In the genomic region with DNA sequence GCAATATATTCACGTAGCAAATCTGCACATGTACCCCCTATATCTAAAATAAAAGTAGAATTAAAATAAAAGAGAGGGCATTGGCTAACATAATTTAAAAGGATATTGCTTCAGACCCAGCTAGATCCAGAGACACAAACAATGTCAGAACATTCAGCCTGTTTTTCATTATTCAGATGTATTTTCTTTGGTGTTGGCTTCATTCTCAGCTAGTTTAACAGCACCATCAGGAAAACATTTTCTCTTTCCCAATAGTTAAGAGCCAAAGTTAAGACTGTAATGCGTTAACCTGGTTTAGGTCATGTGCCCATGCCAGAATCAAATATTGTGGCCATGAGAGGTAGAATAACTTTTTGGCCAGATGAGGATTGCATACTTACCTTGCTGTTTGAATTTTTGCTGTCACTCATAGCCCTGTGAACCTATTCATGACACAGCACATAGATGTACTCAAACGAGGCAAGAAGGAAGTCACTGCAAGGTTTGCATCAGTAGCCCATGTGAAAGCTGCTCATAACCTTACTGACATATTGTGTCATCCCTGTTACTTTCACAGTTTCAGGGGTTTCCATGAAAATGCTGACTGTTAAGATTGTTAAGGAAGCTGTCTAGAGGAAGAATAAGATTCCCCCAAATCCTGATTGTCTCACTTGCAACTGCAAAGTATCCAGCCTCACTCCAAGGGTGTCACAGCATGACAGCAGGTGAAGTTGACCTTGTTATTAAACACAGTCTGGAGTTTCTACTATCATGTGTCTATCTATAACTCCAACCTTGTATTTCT, we compare ENCODE assay signal across 19 cellular contexts.
DNase-seq lines count a peak whose midpoint lies in the region; ATAC-seq, FAIRE-seq and TF ChIP-seq lines count a peak whose summit lies in the region.
"Had no signal": no experiment of that assay in that cellular context is flagged by ENCODE, and none has a peak within 500 bp of the region (broad histone marks: within the 10 kb centered on the region; RNA-seq: fewer than 3 reads in every experiment).

No MANE protein-coding gene starts in this region.

- no peak overlapping the region for H2BK20ac ChIP-seq in IMR-90 (ENCODE audit: low read depth, low read length)

- H3K4me2 ChIP-seq in A549 (no peak overlapping the region), IMR-90 (ENCODE audit: low read depth, low read length) (no peak overlapping the region)

- TF ChIP-seq POLR2A in A549 (IDR thresholded peaks at IDR 0.05; ENCODE audit: low read length) = no peak
- no peak for TF ChIP-seq POLR2A in IMR-90 (IDR thresholded peaks at IDR 0.05; ENCODE audit: low read depth, low read length)
- no peak for TF ChIP-seq POLR2A in breast epithelium (IDR thresholded peaks at IDR 0.05)

- TF ChIP-seq EP300 in A549 (IDR thresholded peaks at IDR 0.05) = no peak

- CTCF ChIA-PET in A549 (lab: Yijun Ruan, JAX) = no interaction called here
- CTCF ChIA-PET in IMR-90 (lab: Yijun Ruan, JAX) = no interaction called here

- H3K9me3 ChIP-seq in A549 (no peaks in the 10 kb centered on the region), IMR-90 (ENCODE audit: control insufficient read depth, insufficient read depth, low read length) (no peaks in the 10 kb centered on the region), breast epithelium (no peaks in the 10 kb centered on the region)
- H3K9me3 ChIP-seq: Caco-2 had no signal

- H3K27me3 ChIP-seq in IMR-90 (ENCODE audit: control insufficient read depth, insufficient read depth, low read length) = no peaks in the 10 kb centered on the region
- no peaks in the 10 kb centered on the region for H3K27me3 ChIP-seq in breast epithelium

- no peak overlapping the region for H2AFZ ChIP-seq in IMR-90 (replicated peaks; ENCODE audit: low read length, poor library complexity)

- DNase-seq in A549 (ENCODE audit: low read depth in 1 of 2, low spot score in 1 of 2) = no peak
- DNase-seq in IMR-90 = no peak
- peak; percentile 78 for DNase-seq in fibroblast of gingiva (ENCODE audit: low read depth)
- DNase-seq in sciatic nerve (ENCODE audit: low spot score) = no peak
- no peak for DNase-seq in NCI-H1417 treated with DMSO at 0.1 percent for 48 hours (lab: John Stamatoyannopoulos, UW)
- no peak for DNase-seq in breast epithelium (ENCODE audit: low spot score in 2 of 2)
- DNase-seq: 8988T; AML-193; Caco-2; CD4-positive, alpha-beta T cell; H9 had no signal

- dilution Hi-C loops in IMR-90 (cut with HindIII; ENCODE audit: low sequenced_read_pairs, unreplicated experiment) = no loop called here

- no peak overlapping the region for H2BK15ac ChIP-seq in IMR-90 (ENCODE audit: low read depth, low read length)

- no peak overlapping the region for H3K56ac ChIP-seq in IMR-90 (ENCODE audit: extremely low read depth, insufficient read depth, low read length)

- H3K4me1 ChIP-seq in A549 (no peaks in the 10 kb centered on the region), IMR-90 (ENCODE audit: control insufficient read depth, insufficient read depth, low read length) (peaks cover 4% of the 10 kb centered on the region), breast epithelium (no peaks in the 10 kb centered on the region)
- H3K4me1 ChIP-seq: Caco-2 had no signal

- TF ChIP-seq CTCF in A549 (IDR thresholded peaks at IDR 0.05) = no peak
- TF ChIP-seq CTCF in IMR-90 (conservative IDR thresholded peaks at IDR 0.05; ENCODE audit: low read depth, low read length) = no peak
- no peak for TF ChIP-seq CTCF in breast epithelium (IDR thresholded peaks at IDR 0.05)

- BruUV-seq in IMR-90 (replicated peaks; lab: Mats Ljungman, UMichigan) = no TSS peak

- TF ChIP-seq RAD21 in A549 (conservative IDR thresholded peaks at IDR 0.05 in 1 of 2, IDR thresholded peaks at IDR 0.05 in 1 of 2) = no peak
- no peak for TF ChIP-seq RAD21 in IMR-90 (IDR thresholded peaks at IDR 0.05; ENCODE audit: low read length)

- ATAC-seq in A549 (no peak), IMR-90 (ENCODE audit: low read depth) (no peak), sciatic nerve (peak; percentile 61), HG02759 (IDR thresholded peaks at IDR 0.05; ENCODE audit: unreplicated experiment) (no peak)

- H3K36me3 ChIP-seq in IMR-90 (ENCODE audit: control insufficient read depth, insufficient read depth, low read length) (no peaks in the 10 kb centered on the region), breast epithelium (no peaks in the 10 kb centered on the region)

- 33% methylated on average over 3 of the region's 3 CpGs for WGBS in A549 (ENCODE audit: missing lambda C conversion rate)
- WGBS in IMR-90 (ENCODE audit: extremely low coverage in 2 of 2, insufficient read length in 1 of 2), 2 experiments = no CpG with 5 or more reads among the region's 3 CpGs

- no peak overlapping the region for H2BK5ac ChIP-seq in IMR-90 (ENCODE audit: low read depth, low read length, poor library complexity, severe bottlenecking)

- H4K20me1 ChIP-seq in IMR-90 (ENCODE audit: insufficient read depth, low read length) = no peaks in the 10 kb centered on the region

- H3K9ac ChIP-seq in IMR-90 (ENCODE audit: low read depth, low read length) = no peak overlapping the region

- H2AK5ac ChIP-seq in IMR-90 (ENCODE audit: low read depth, low read length) = no peak overlapping the region

- no peak overlapping the region for H3K27ac ChIP-seq in A549
- H3K27ac ChIP-seq in IMR-90 (ENCODE audit: insufficient read depth, low read length) = no peak overlapping the region
- H3K27ac ChIP-seq in breast epithelium = peak overlapping the region in 1 of 2 donors; percentile 61
- H3K27ac ChIP-seq: C4-2B, HL-60 had no signal

- H4K5ac ChIP-seq in IMR-90 (ENCODE audit: low read depth, low read length) = no peak overlapping the region

- POLR2A ChIA-PET in A549 (lab: Yijun Ruan, JAX) (no interaction called here), IMR-90 (lab: Charles Lee; ENCODE audit: unreplicated experiment) (no interaction called here)

- H3K4me3 ChIP-seq in A549 (no peak overlapping the region), IMR-90 (ENCODE audit: insufficient read depth, low read depth, low read length) (no peak overlapping the region), breast epithelium (no peak overlapping the region)

- no peak overlapping the region for H3K23ac ChIP-seq in IMR-90 (ENCODE audit: low read depth, low read length)

- H3K9me1 ChIP-seq in IMR-90 (ENCODE audit: insufficient read depth, low read length) = no peaks in the 10 kb centered on the region; the same call in 1 of the 2 replicates

- in situ Hi-C loops in IMR-90 (cut with MboI; ENCODE audit: low sequenced_read_pairs) = no loop called here

- no peak overlapping the region for H4K8ac ChIP-seq in IMR-90 (ENCODE audit: low read depth in 2 of 2, low read length in 2 of 2)

- no peak for FAIRE-seq in A549 (lab: Jason Lieb, UNC)
- FAIRE-seq: D721Med, G401.6, GM12891, GM19239, H1 had no signal

- no peak overlapping the region for H4K91ac ChIP-seq in IMR-90 (ENCODE audit: insufficient read depth, low read depth, low read length)

- H3K79me1 ChIP-seq in IMR-90 (ENCODE audit: low read depth in 1 of 2, low read length in 2 of 2) = no peaks in the 10 kb centered on the region; a peak in 1 of 4 replicates

- intact Hi-C loops in IMR-90 (cut with micrococcal nuclease) (loop anchor here (10.0 kb wide), 2 partner anchors 454 to 994 kb away; a partner anchor contains a TSS), sciatic nerve (cut with DNase I) (no loop called here), breast epithelium (cut with DNase I; ENCODE audit: low total_unique reads) (no loop called here)

- H3K18ac ChIP-seq in IMR-90 (ENCODE audit: low read depth, low read length) = no peak overlapping the region

- H3K14ac ChIP-seq in IMR-90 (replicated peaks; ENCODE audit: low read depth, low read length) = no peak overlapping the region

- no peak overlapping the region for H2BK120ac ChIP-seq in IMR-90 (ENCODE audit: low read depth, low read length)

- no peak overlapping the region for H3K4ac ChIP-seq in IMR-90 (ENCODE audit: low read depth, low read length)

- H2AK9ac ChIP-seq in IMR-90 (replicated peaks; ENCODE audit: low read depth, low read length, poor library complexity) = no peak overlapping the region

TF ChIP-seq in A549, 52 proteins besides CTCF, POLR2A, EP300 and RAD21:
- TF ChIP-seq RCOR1 (IDR thresholded peaks at IDR 0.05; ENCODE audit: low read depth, low read length) (no peak), TP53 (CRISPR knock-in tag; IDR thresholded peaks at IDR 0.05) (no peak), HOXB5 (CRISPR knock-in tag; IDR thresholded peaks at IDR 0.05) (no peak), MAFK (IDR thresholded peaks at IDR 0.05; ENCODE audit: partially characterized antibody) (peak; percentile 47), EHF (CRISPR knock-in tag; IDR thresholded peaks at IDR 0.05) (no peak)

TF ChIP-seq in IMR-90, 13 proteins besides CTCF, POLR2A, EP300 and RAD21:
- TF ChIP-seq MAZ (IDR thresholded peaks at IDR 0.05; ENCODE audit: borderline replicate concordance, low read depth, low read length) (no peak), MAFK (IDR thresholded peaks at IDR 0.05; ENCODE audit: low read depth, low read length) (peak; percentile 36; the same call in 1 of the 2 replicates)
